ENCODE assay signal across 8 cellular contexts in the genomic region with DNA sequence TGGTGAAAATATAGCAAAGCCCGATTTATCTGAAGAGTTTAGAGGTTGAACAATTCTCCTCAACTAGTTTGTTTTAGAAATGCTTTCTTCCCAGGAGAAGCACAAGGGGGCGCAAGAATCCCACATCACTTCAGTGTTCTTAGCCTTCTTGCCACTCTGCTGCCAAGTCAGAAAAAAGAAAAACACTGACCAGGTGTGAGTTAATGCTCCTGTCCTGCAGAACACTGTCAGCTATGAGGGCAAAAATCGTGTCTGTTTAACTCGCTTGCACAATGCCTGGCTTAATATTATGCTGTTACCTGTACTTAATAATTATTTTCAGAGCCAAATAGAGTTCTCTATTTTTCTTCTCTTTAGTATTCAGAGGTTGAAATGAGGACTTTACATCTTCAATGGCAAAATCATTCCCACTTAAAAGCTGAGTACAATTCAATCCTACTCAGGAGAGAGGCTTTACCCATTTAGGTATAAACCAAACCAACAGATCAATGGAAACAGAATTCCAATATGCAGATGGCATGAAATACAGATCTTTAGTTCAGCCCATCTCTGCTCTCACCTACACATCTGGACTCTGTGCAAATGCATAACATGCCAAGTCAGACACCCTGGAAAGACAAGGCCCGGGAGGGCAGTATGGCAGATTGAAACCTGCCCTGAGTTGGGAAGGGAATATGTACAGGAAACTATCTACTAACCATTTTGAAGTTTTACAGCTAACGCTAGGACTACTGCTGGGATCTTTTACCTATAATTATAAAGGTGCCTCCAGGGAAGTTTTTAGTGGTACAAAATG.
DNase-seq lines count a peak whose midpoint lies in the region; ATAC-seq and TF ChIP-seq lines count a peak whose summit lies in the region.

No MANE protein-coding gene starts in this region.

- peak; percentile 80 to 84 for ATAC-seq in left cardiac atrium
- ATAC-seq in sciatic nerve = peak; percentile 76
- no peak for ATAC-seq in GM21447 (IDR thresholded peaks at IDR 0.05; ENCODE audit: unreplicated experiment)
- ATAC-seq in HG02973 (IDR thresholded peaks at IDR 0.05; ENCODE audit: unreplicated experiment) = no peak

- H3K4me3 ChIP-seq in adrenal gland = no peak overlapping the region

- DNase-seq in ELR (ENCODE audit: low read depth) (peak; percentile 79), NCI-H1092 (lab: John Stamatoyannopoulos, UW) (peak; percentile 33), T-helper 1 cell (peak; percentile 31 to 75 (median 61)), adrenal gland (peak; percentile 61 to 89 (median 74)), left cardiac atrium (peak; percentile 59), sciatic nerve (ENCODE audit: low spot score) (peak; percentile 77)

- H3K27ac ChIP-seq in adrenal gland = peak overlapping the region in 2 of 5 donors; percentile 3 to 45

- 19 to 27% (median 21%) methylated on average over 6 of the region's 6 CpGs for WGBS in adrenal gland, 4 donors

- peak; percentile 61 to 88 (median 85) for TF ChIP-seq CTCF in adrenal gland (IDR thresholded peaks at IDR 0.05)

- H3K27me3 ChIP-seq in adrenal gland = no peaks in the 10 kb centered on the region

- no peaks in the 10 kb centered on the region for H3K9me3 ChIP-seq in adrenal gland (replicated peaks in 1 of 3)

- H3K36me3 ChIP-seq in adrenal gland (replicated peaks in 1 of 2) = peaks cover 0 to 51% of the 10 kb centered on the region in 2 donors

- TF ChIP-seq POLR2A in adrenal gland (IDR thresholded peaks at IDR 0.05) = no peak

- intact Hi-C loops in adrenal gland (cut with DNase I) (loop anchor here (5.0 to 10.0 kb wide), 3 partner anchors 33 to 153 kb away; a partner anchor contains a TSS), left cardiac atrium (cut with DNase I) (loop anchor here (1.0 to 10.0 kb wide), 4 partner anchors 51 to 153 kb away; a partner anchor contains a TSS), sciatic nerve (cut with DNase I) (loop anchor here (2.0 kb wide), 1 partner anchor 153 kb away; a partner anchor contains a TSS)

- H3K4me1 ChIP-seq in adrenal gland (replicated peaks in 1 of 2) = peaks cover 7 to 60% of the 10 kb centered on the region in 2 donors

Comparison
In these comparisons a context has a peak if more than half of its experiments do, and no peak if none do; other contexts are left out.
1. ATAC-seq: peak in left cardiac atrium (2 of 2) and sciatic nerve (single experiment); none in GM21447 (single experiment) and HG02973 (single experiment).
2. Peak in every context shown above with its lines, with median percentiles within 50 percentile points of each other: DNase-seq.